In the genomic region with DNA sequence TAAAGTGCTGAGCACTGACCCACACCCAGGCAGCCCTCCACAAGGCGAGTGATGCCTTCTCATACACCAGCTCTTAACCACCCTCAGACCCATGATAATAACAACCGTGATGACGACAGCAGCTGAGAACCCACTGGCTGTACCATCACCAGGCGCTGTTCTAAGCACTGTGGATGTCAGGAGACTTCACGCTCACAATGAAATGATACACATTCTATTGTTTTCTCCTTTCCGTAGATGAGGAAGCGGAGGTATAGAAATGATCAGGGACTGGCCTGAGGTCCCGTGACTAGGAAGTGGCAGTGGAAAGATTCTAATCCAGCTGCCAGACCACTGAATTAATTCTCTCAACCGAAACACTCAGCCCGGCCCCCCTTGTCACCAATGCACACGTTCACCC, we compare ENCODE assay signal across 16 cellular contexts. TPM values are rescaled to one million over a fixed set of nuclear protein-coding genes. Genes with fewer than 3 reads are reported as not detected.
DNase-seq lines count a peak whose midpoint lies in the region; TF ChIP-seq lines count a peak whose summit lies in the region.
"Had no signal": no experiment of that assay in that cellular context is flagged by ENCODE, and none has a peak within 500 bp of the region (broad histone marks: within the 10 kb centered on the region; RNA-seq: fewer than 3 reads in every experiment).

No MANE protein-coding gene starts in this region.

- peaks cover 14% of the 10 kb centered on the region for H3K9me3 ChIP-seq in neural cell (ENCODE audit: low read length)

- H3K36me3 ChIP-seq in neural cell (ENCODE audit: insufficient read depth, low read length) = peaks cover 21% of the 10 kb centered on the region

- H3K27ac ChIP-seq in neural cell (ENCODE audit: low read length) = peak overlapping the region; percentile 44

- no peak for TF ChIP-seq CTCF in neural cell (IDR thresholded peaks at IDR 0.05; ENCODE audit: poor library complexity, severe bottlenecking)

- H3K27me3 ChIP-seq in neural cell (ENCODE audit: insufficient read depth, low read depth, low read length) = no peaks in the 10 kb centered on the region

- no peaks in the 10 kb centered on the region for H4K20me1 ChIP-seq in neural cell (ENCODE audit: insufficient read depth)

- peaks cover 55% of the 10 kb centered on the region for H3K79me2 ChIP-seq in neural cell (replicated peaks; ENCODE audit: insufficient read depth, low read length)

- TF ChIP-seq EP300 in neural cell (conservative IDR thresholded peaks at IDR 0.05; ENCODE audit: poor library complexity, severe bottlenecking) = no peak

- H3K9ac ChIP-seq in neural cell (ENCODE audit: low read length) = peak overlapping the region; percentile 26

- no peak for TF ChIP-seq RAD21 in neural cell (conservative IDR thresholded peaks at IDR 0.05)

- H3F3A ChIP-seq in neural cell (ENCODE audit: insufficient read depth, low read length, poor library complexity, severe bottlenecking) = no peaks in the 10 kb centered on the region

- H3K9me2 ChIP-seq in neural cell (ENCODE audit: insufficient read depth, low read length) = no peaks in the 10 kb centered on the region

- peak overlapping the region; percentile 54 for H3K4me3 ChIP-seq in neural cell (ENCODE audit: low read length)
- H3K4me3 ChIP-seq: GM12878, GM23338 had no signal

- H3K4me2 ChIP-seq in neural cell (ENCODE audit: low read length) = no peak overlapping the region
- H3K4me2 ChIP-seq: GM23338 had no signal

- no peak overlapping the region for H2AFZ ChIP-seq in neural cell (ENCODE audit: low read depth, low read length)
- H2AFZ ChIP-seq: GM23338 had no signal

- DNase-seq in OCI-M1 (lab: John Stamatoyannopoulos, UW) = peak; percentile 14
- peak; percentile 73 to 80 for DNase-seq in dermis microvascular lymphatic vessel endothelial cell (ENCODE audit: low read depth in 2 of 2)
- no peak for DNase-seq in medulla oblongata (ENCODE audit: extremely low spot score)
- DNase-seq in DMS114 treated with DMSO at 0.1 percent for 48 hours (lab: John Stamatoyannopoulos, UW; ENCODE audit: unreplicated experiment) = no peak
- no peak for DNase-seq in mucosa of gallbladder (ENCODE audit: low spot score)
- DNase-seq: C1 segment of cervical spinal cord; Calu3; CD4-positive, alpha-beta memory T cell; COR-L47; DMS153; EL; GDM1; H9 had no signal

TF ChIP-seq in neural cell, 6 proteins besides CTCF, POLR2A, EP300 and RAD21:
- no peak for TF ChIP-seq POLR2AphosphoS5 (IDR thresholded peaks at IDR 0.05)
- no peak for TF ChIP-seq SMC3 (conservative IDR thresholded peaks at IDR 0.05; ENCODE audit: poor library complexity)
- TF ChIP-seq, protein P1, sequence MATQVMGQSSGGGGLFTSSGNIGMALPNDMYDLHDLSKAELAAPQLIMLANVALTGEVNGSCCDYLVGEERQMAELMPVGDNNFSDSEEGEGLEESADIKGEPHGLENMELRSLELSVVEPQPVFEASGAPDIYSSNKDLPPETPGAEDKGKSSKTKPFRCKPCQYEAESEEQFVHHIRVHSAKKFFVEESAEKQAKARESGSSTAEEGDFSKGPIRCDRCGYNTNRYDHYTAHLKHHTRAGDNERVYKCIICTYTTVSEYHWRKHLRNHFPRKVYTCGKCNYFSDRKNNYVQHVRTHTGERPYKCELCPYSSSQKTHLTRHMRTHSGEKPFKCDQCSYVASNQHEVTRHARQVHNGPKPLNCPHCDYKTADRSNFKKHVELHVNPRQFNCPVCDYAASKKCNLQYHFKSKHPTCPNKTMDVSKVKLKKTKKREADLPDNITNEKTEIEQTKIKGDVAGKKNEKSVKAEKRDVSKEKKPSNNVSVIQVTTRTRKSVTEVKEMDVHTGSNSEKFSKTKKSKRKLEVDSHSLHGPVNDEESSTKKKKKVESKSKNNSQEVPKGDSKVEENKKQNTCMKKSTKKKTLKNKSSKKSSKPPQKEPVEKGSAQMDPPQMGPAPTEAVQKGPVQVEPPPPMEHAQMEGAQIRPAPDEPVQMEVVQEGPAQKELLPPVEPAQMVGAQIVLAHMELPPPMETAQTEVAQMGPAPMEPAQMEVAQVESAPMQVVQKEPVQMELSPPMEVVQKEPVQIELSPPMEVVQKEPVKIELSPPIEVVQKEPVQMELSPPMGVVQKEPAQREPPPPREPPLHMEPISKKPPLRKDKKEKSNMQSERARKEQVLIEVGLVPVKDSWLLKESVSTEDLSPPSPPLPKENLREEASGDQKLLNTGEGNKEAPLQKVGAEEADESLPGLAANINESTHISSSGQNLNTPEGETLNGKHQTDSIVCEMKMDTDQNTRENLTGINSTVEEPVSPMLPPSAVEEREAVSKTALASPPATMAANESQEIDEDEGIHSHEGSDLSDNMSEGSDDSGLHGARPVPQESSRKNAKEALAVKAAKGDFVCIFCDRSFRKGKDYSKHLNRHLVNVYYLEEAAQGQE (IDR thresholded peaks at IDR 0.05; ENCODE audit: borderline replicate concordance) = no peak
- no peak for TF ChIP-seq TAF1 (IDR thresholded peaks at IDR 0.05; ENCODE audit: low read depth)
- TF ChIP-seq MXI1 (conservative IDR thresholded peaks at IDR 0.05; ENCODE audit: poor library complexity, severe bottlenecking) = no peak
- no peak for TF ChIP-seq EZH2 (IDR thresholded peaks at IDR 0.05; ENCODE audit: borderline replicate concordance, insufficient read depth, low read length, poor library complexity, severe bottlenecking)

RNA-seq across cellular contexts. Expression of gene SDC3, which starts 32.6 kb away (rescaled TPM):
- total RNA-seq in dermis microvascular lymphatic vessel endothelial cell = 20.3 and 58.0 TPM in 2 replicates
- 55.2 and 79.5 TPM in 2 replicates for polyA plus RNA-seq in neural cell
- 142 and 179 TPM in 2 replicates for polyA minus RNA-seq in neural cell
- total RNA-seq in mucosa of gallbladder = 128 TPM
- polyA plus RNA-seq: CD4-positive, alpha-beta memory T cell had no signal

Comparison
In these comparisons a context has a peak if more than half of its experiments do, and no peak if none do; other contexts are left out.
1. DNase-seq: peak in OCI-M1 (single experiment) and dermis microvascular lymphatic vessel endothelial cell (2 of 2); none in medulla oblongata (single experiment), DMS114 treated with DMSO at 0.1 percent for 48 hours (single experiment) and mucosa of gallbladder (single experiment).